1 cellular context compared by ENCODE assay signal in the genomic region with DNA sequence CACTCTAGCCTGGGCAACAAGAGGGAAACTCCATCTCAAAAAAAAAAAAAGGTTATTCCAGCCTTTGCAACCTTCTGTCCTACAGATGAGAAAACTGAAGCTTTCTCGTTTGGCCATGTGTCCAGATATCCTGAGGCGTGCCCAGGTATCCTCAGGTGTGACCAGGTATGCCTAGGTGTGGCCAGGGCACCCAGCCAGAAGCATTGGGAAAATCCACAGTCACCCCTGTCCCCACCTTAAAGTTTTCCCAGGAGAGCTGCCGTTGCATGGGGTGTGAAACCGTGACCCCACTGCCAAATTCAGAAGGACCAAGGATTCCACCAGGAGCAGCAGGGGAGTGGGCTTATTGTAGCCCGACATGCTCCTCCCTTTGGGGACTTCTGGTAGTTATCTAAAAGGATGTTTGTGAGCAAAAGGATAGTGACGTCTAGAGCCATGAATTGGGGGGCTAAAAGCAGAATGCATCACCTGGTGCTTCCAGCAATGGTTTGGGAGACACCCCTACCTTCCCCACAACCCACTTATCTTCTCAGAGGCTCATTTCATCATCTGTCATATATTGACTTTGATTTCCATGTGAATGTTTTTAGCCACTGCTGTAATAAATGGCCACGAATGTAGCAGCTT.
TF ChIP-seq lines count a peak whose summit lies in the region.

No MANE protein-coding gene starts in this region.

TF ChIP-seq in HEK293, 187 proteins besides CTCF, POLR2A, EP300 and RAD21 (continued from another document):
- TF ChIP-seq ZNF510 (tag by site-specific recombination; IDR thresholded peaks at IDR 0.05; ENCODE audit: insufficient replicate concordance) (no peak), MEIS1 (CRISPR knock-in tag; IDR thresholded peaks at IDR 0.05; ENCODE audit: borderline replicate concordance) (no peak), ZNF558 (tag by site-specific recombination; IDR thresholded peaks at IDR 0.05) (no peak), ZEB2 (tag by site-specific recombination; IDR thresholded peaks at IDR 0.05) (peak; percentile 60; the same call in 1 of the 2 replicates), SCRT2 (tag by site-specific recombination; IDR thresholded peaks at IDR 0.05) (no peak)
- TF ChIP-seq, protein P1, sequence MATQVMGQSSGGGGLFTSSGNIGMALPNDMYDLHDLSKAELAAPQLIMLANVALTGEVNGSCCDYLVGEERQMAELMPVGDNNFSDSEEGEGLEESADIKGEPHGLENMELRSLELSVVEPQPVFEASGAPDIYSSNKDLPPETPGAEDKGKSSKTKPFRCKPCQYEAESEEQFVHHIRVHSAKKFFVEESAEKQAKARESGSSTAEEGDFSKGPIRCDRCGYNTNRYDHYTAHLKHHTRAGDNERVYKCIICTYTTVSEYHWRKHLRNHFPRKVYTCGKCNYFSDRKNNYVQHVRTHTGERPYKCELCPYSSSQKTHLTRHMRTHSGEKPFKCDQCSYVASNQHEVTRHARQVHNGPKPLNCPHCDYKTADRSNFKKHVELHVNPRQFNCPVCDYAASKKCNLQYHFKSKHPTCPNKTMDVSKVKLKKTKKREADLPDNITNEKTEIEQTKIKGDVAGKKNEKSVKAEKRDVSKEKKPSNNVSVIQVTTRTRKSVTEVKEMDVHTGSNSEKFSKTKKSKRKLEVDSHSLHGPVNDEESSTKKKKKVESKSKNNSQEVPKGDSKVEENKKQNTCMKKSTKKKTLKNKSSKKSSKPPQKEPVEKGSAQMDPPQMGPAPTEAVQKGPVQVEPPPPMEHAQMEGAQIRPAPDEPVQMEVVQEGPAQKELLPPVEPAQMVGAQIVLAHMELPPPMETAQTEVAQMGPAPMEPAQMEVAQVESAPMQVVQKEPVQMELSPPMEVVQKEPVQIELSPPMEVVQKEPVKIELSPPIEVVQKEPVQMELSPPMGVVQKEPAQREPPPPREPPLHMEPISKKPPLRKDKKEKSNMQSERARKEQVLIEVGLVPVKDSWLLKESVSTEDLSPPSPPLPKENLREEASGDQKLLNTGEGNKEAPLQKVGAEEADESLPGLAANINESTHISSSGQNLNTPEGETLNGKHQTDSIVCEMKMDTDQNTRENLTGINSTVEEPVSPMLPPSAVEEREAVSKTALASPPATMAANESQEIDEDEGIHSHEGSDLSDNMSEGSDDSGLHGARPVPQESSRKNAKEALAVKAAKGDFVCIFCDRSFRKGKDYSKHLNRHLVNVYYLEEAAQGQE (tag by site-specific recombination; IDR thresholded peaks at IDR 0.05): no peak
- TF ChIP-seq, protein P2, sequence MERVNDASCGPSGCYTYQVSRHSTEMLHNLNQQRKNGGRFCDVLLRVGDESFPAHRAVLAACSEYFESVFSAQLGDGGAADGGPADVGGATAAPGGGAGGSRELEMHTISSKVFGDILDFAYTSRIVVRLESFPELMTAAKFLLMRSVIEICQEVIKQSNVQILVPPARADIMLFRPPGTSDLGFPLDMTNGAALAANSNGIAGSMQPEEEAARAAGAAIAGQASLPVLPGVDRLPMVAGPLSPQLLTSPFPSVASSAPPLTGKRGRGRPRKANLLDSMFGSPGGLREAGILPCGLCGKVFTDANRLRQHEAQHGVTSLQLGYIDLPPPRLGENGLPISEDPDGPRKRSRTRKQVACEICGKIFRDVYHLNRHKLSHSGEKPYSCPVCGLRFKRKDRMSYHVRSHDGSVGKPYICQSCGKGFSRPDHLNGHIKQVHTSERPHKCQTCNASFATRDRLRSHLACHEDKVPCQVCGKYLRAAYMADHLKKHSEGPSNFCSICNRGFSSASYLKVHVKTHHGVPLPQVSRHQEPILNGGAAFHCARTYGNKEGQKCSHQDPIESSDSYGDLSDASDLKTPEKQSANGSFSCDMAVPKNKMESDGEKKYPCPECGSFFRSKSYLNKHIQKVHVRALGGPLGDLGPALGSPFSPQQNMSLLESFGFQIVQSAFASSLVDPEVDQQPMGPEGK (tag by site-specific recombination; IDR thresholded peaks at IDR 0.05): no peak
